ENCODE assay signal across 17 cellular contexts in genomic region chr6:79719248-79719975, GRCh38.
DNase-seq lines count a peak whose midpoint lies in the region; ATAC-seq, FAIRE-seq and TF ChIP-seq lines count a peak whose summit lies in the region.
"Had no signal": no experiment of that assay in that cellular context is flagged by ENCODE, and none has a peak within 500 bp of the region (broad histone marks: within the 10 kb centered on the region; RNA-seq: fewer than 3 reads in every experiment).

No MANE protein-coding gene starts in this region.

- H3K4me3 ChIP-seq in bronchial epithelial cell (ENCODE audit: low read depth, low read length) (no peak overlapping the region), kidney (ENCODE audit: low read length in 2 of 2) (no peak overlapping the region)
- H3K4me3 ChIP-seq: heart right ventricle had no signal

- TF ChIP-seq CTCF in bronchial epithelial cell (IDR thresholded peaks at IDR 0.05; ENCODE audit: insufficient read depth, low read length, severe bottlenecking) (no peak), kidney (IDR thresholded peaks at IDR 0.05; ENCODE audit: borderline replicate concordance, extremely low read depth, insufficient read depth) (no peak)

- H3K36me3 ChIP-seq in bronchial epithelial cell (ENCODE audit: control insufficient read depth, insufficient read depth, low read length) (no peaks in the 10 kb centered on the region), kidney (ENCODE audit: control insufficient read depth in 1 of 2, insufficient read depth in 2 of 2, low read length in 2 of 2) (no peaks in the 10 kb centered on the region)
- H3K36me3 ChIP-seq: heart right ventricle had no signal

- DNase-seq in GM03348 (ENCODE audit: low spot score), result peak; percentile 10
- DNase-seq in bronchial epithelial cell (ENCODE audit: low read depth), result peak; percentile 41
- DNase-seq in myocyte (ENCODE audit: low read depth), result peak; percentile 67
- DNase-seq in NCI-H69 (lab: John Stamatoyannopoulos, UW), result no peak
- DNase-seq in kidney, result no peak
- DNase-seq: activated naive CD4-positive, alpha-beta T cell treated with anti-CD3 and anti-CD28 coated beads, Interleukin-2, amount 10 ng/mL, durations not matched to agents 7 days and 5 days; heart right ventricle; mesendoderm; MV-4-11; NCI-H226; stimulated activated CD4-positive, alpha-beta T cell treated with anti-CD3 and anti-CD28 coated beads, Interleukin-2, amount 100 ng/mL, for 48 hours; stimulated activated naive CD4-positive, alpha-beta T cell treated with Interleukin-2 at 50 U/mL for 16 hours; T-helper 9 cell had no signal

- no peaks in the 10 kb centered on the region for H3K27me3 ChIP-seq in bronchial epithelial cell (ENCODE audit: control insufficient read depth, insufficient read depth, low read length)
- H3K27me3 ChIP-seq: heart right ventricle had no signal

- no peak overlapping the region for H3K9ac ChIP-seq in kidney (ENCODE audit: low read length in 2 of 2)

- H3K27ac ChIP-seq in kidney (ENCODE audit: low read depth in 2 of 2, low read length in 2 of 2), result no peak overlapping the region
- H3K27ac ChIP-seq: heart right ventricle, HL-60 had no signal

- ATAC-seq in HG03097 (IDR thresholded peaks at IDR 0.05; ENCODE audit: low FRiP score, unreplicated experiment) (peak; percentile 59), HG03045 (IDR thresholded peaks at IDR 0.05; ENCODE audit: unreplicated experiment) (no peak)

- no peaks in the 10 kb centered on the region for H3K4me1 ChIP-seq in kidney (ENCODE audit: control insufficient read depth in 1 of 2, insufficient read depth in 1 of 2, low read depth in 1 of 2, low read length in 2 of 2)

- no peaks in the 10 kb centered on the region for H3K9me3 ChIP-seq in kidney (ENCODE audit: control insufficient read depth in 1 of 2, low read length in 2 of 2)
- H3K9me3 ChIP-seq: heart right ventricle had no signal

- FAIRE-seq in bronchial epithelial cell (lab: Jason Lieb, UNC) (no peak), kidney (lab: Jason Lieb, UNC) (no peak)
- FAIRE-seq: RCC 7860 had no signal

- intact Hi-C loops in kidney (cut with DNase I), result no loop called here

Comparison
In these comparisons a context has a peak if more than half of its experiments do, and no peak if none do; other contexts are left out.
1. DNase-seq: peak in GM03348 (single experiment), bronchial epithelial cell (single experiment) and myocyte (single experiment); none in NCI-H69 (single experiment) and kidney (single experiment).